In genomic region chr20:21303061-21303871, GRCh38 we compare ENCODE assay signal across 8 cellular contexts. TPM values are rescaled to one million over a fixed set of nuclear protein-coding genes. Genes with fewer than 3 reads are reported as not detected.
A peak's percentile ranks its signal among the peaks of the same experiment; 100 is the strongest.
DNase-seq lines count a peak whose midpoint lies in the region; ATAC-seq and TF ChIP-seq lines count a peak whose summit lies in the region.

XRN2 (plus strand) TSS chr20:21303331; CDS start chr20:21303399, 68 bp downstream.

- H3K4me3 Mint-ChIP-seq in progenitor cell of endocrine pancreas (ENCODE audit: low read depth), result peak within 1 kb of the TSS; percentile 94

- in situ Hi-C loops in GM13976 (cut with MboI; ENCODE audit: low sequenced_read_pairs, unreplicated experiment), result no loop called here

- H3K27me3 Mint-ChIP-seq in progenitor cell of endocrine pancreas, result no peaks in the 10 kb centered on the region

- no peaks in the 10 kb centered on the region for H3K9me3 Mint-ChIP-seq in progenitor cell of endocrine pancreas (ENCODE audit: low read depth)

- TF ChIP-seq CTCF in GM13976 (IDR thresholded peaks at IDR 0.05; ENCODE audit: borderline replicate concordance, control extremely low read depth, extremely low read depth, insufficient read depth, missing control alignments), result no peak
- peak; percentile 9 for TF ChIP-seq CTCF in progenitor cell of endocrine pancreas (IDR thresholded peaks at IDR 0.05; ENCODE audit: unreplicated experiment)

- intact Hi-C loops in left cardiac atrium (cut with DNase I), result no loop called here

- peaks cover 8% of the 10 kb centered on the region for H3K36me3 Mint-ChIP-seq in progenitor cell of endocrine pancreas (ENCODE audit: insufficient read depth)

- ATAC-seq in HG02870 (IDR thresholded peaks at IDR 0.05; ENCODE audit: unreplicated experiment) (peak; percentile 92), left cardiac atrium (peak; percentile 98)

- peaks cover 19% of the 10 kb centered on the region for H3K4me1 Mint-ChIP-seq in progenitor cell of endocrine pancreas (ENCODE audit: low read depth)

- peak within 1 kb of the TSS; percentile 99 for H3K27ac Mint-ChIP-seq in progenitor cell of endocrine pancreas

- peak; percentile 95 for DNase-seq in GM13976 (ENCODE audit: low spot score)
- DNase-seq in NCI-H146 (lab: John Stamatoyannopoulos, UW), result peak; percentile 96
- peak; percentile 88 to 95 (median 92) for DNase-seq in T-helper 1 cell
- DNase-seq in amniotic epithelial cell (ENCODE audit: low read depth), result peak; percentile 91
- DNase-seq in left cardiac atrium, result peak; percentile 97
- DNase-seq in progenitor cell of endocrine pancreas (ENCODE audit: low spot score, unreplicated experiment), result peak; percentile 89
- DNase-seq in ureter (ENCODE audit: low spot score), result peak; percentile 97

RNA-seq across cellular contexts. Expression of gene XRN2, which starts in this region (rescaled TPM):
- total RNA-seq in left cardiac atrium, result 10 to 100 TPM; 37.1 to 43.6 TPM
- total RNA-seq in progenitor cell of endocrine pancreas, result 90.2 and 91.0 TPM in 2 replicates
- total RNA-seq in ureter, result 59.0 TPM

Comparison
In these comparisons a context has a peak if more than half of its experiments do, and no peak if none do; other contexts are left out.
1. Peak in every context shown above with its lines: DNase-seq and ATAC-seq.